Comparison of ENCODE assay signal across 12 cellular contexts in the genomic region with DNA sequence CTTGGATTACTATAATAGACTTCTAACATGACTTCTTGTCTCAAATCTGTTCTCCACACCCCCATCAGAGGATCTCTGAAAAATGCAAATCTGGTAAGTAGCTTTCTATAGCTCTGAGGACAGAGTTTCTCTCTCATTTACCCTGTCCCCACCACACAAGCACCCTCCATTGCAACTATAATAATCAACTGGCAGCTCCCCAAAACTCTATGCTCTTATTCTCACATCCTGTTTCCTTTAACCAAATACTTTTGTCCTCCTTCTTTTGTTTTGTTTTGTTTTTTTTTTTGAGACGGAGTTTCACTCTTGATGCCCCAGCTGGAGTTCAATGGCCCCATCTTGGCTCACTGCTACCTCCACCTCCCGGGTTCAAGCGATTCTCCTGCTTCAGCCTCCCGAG.
DNase-seq lines count a peak whose midpoint lies in the region; ATAC-seq and TF ChIP-seq lines count a peak whose summit lies in the region.
"Had no signal": no experiment of that assay in that cellular context is flagged by ENCODE, and none has a peak within 500 bp of the region (broad histone marks: within the 10 kb centered on the region; RNA-seq: fewer than 3 reads in every experiment).

No MANE protein-coding gene starts in this region.

- H3K4me1 ChIP-seq in breast epithelium: no peaks in the 10 kb centered on the region

- intact Hi-C loops in breast epithelium (cut with DNase I; ENCODE audit: low total_unique reads): no loop called here

- TF ChIP-seq CTCF in breast epithelium (IDR thresholded peaks at IDR 0.05): no peak

- DNase-seq in GM19238 (ENCODE audit: insufficient read length, low spot score) (peak; percentile 36), HuH-7 (ENCODE audit: low spot score) (no peak), breast epithelium (ENCODE audit: low spot score in 2 of 2) (no peak), HuH-7.5 (ENCODE audit: low spot score) (no peak)
- DNase-seq: activated T-cell treated with anti-CD3 and anti-CD28 coated beads, Interleukin-2, amount 50 U/mL, for 1 hour; Karpas-422; stimulated activated CD8-positive, alpha-beta memory T cell treated with anti-CD3 and anti-CD28 coated beads, Interleukin-4, amount 100 ng/mL, for 48 hours had no signal

- no peaks in the 10 kb centered on the region for H3K36me3 ChIP-seq in breast epithelium

- no peak for TF ChIP-seq POLR2A in breast epithelium (IDR thresholded peaks at IDR 0.05)

- ATAC-seq in HG02642 (IDR thresholded peaks at IDR 0.05; ENCODE audit: poor library complexity, unreplicated experiment) (peak; percentile 96), HG03460 (IDR thresholded peaks at IDR 0.05; ENCODE audit: unreplicated experiment) (peak; percentile 96)
- ATAC-seq in activated CD4-positive, CD25-positive, alpha-beta regulatory T cell treated with anti-CD3 and anti-CD28 coated beads, Interleukin-2, amount 50 U/mL, for 24 hours: no peak
- ATAC-seq: sciatic nerve had no signal

- no peak overlapping the region for H3K27ac ChIP-seq in breast epithelium

- H3K27me3 ChIP-seq in breast epithelium: no peaks in the 10 kb centered on the region

- H3K4me3 ChIP-seq in GM08714 (ENCODE audit: low read length) (peak overlapping the region; percentile 33; the same call in 1 of the 2 replicates), breast epithelium (no peak overlapping the region)

- H3K9me3 ChIP-seq in breast epithelium: no peaks in the 10 kb centered on the region

Comparison
In these comparisons a context has a peak if more than half of its experiments do, and no peak if none do; other contexts are left out.
1. ATAC-seq: peak in HG02642 (single experiment) and HG03460 (single experiment); none in activated CD4-positive, CD25-positive, alpha-beta regulatory T cell treated with anti-CD3 and anti-CD28 coated beads, Interleukin-2, amount 50 U/mL, for 24 hours (0 of 2).